9 cellular contexts compared by ENCODE assay signal in genomic region chr4:143402776-143403550, GRCh38.
DNase-seq lines count a peak whose midpoint lies in the region; ATAC-seq and TF ChIP-seq lines count a peak whose summit lies in the region.
"Had no signal": no experiment of that assay in that cellular context is flagged by ENCODE, and none has a peak within 500 bp of the region (broad histone marks: within the 10 kb centered on the region; RNA-seq: fewer than 3 reads in every experiment).

No MANE protein-coding gene starts in this region.

- CTCF ChIA-PET in activated naive CD4-positive, alpha-beta T cell treated with anti-CD3 and anti-CD28 coated beads, Interleukin-2, amount 10 ng/mL, durations not matched to agents 7 days and 5 days (lab: Charles Lee) = interaction anchor here (1.8 kb wide), 1 partner anchor 13 kb away, joined by 4 read pairs; no protein-coding TSS in a partner anchor

- H3K4me3 Mint-ChIP-seq in activated naive CD4-positive, alpha-beta T cell treated with anti-CD3 and anti-CD28 coated beads, Interleukin-2, amount 10 ng/mL, durations not matched to agents 7 days and 5 days = no peak overlapping the region

- intact Hi-C loops in left cardiac atrium (cut with DNase I) (no loop called here), uterus (cut with DNase I; ENCODE audit: low total_unique reads) (no loop called here)

- ATAC-seq in left cardiac atrium = peak; percentile 56 to 57
- no peak for ATAC-seq in foreskin keratinocyte

- no peaks in the 10 kb centered on the region for H3K36me3 ChIP-seq in uterus

- no peaks in the 10 kb centered on the region for H3K36me3 Mint-ChIP-seq in activated naive CD4-positive, alpha-beta T cell treated with anti-CD3 and anti-CD28 coated beads, Interleukin-2, amount 10 ng/mL, durations not matched to agents 7 days and 5 days

- H3K9me3 Mint-ChIP-seq in activated naive CD4-positive, alpha-beta T cell treated with anti-CD3 and anti-CD28 coated beads, Interleukin-2, amount 10 ng/mL, durations not matched to agents 7 days and 5 days = no peaks in the 10 kb centered on the region
- H3K9me3 Mint-ChIP-seq: activated T-helper 2 cell treated with anti-CD3 and anti-CD28 coated beads, Interferon-gamma antibody, Interleukin-2, Interleukin-4, amounts not matched to agents 10 μg/mL and 5 μg/mL and 100 μg/mL, durations not matched to agents 14 hours and 24 hours and 36 hours had no signal

- H3K9me3 ChIP-seq in uterus = no peaks in the 10 kb centered on the region

- TF ChIP-seq CTCF in uterus (IDR thresholded peaks at IDR 0.05) = no peak
- no peak for TF ChIP-seq CTCF in foreskin keratinocyte (conservative IDR thresholded peaks at IDR 0.05)

- H3K27ac ChIP-seq in uterus = peak overlapping the region; percentile 55 to 93
- no peak overlapping the region for H3K27ac ChIP-seq in foreskin keratinocyte

- no peak overlapping the region for H3K4me3 ChIP-seq in uterus

- H3K27me3 ChIP-seq in uterus (no peaks in the 10 kb centered on the region), foreskin keratinocyte (no peaks in the 10 kb centered on the region)

- H3K4me1 ChIP-seq in uterus = peaks cover 15 to 17% of the 10 kb centered on the region in 2 donors
- H3K4me1 ChIP-seq in foreskin keratinocyte = no peaks in the 10 kb centered on the region

- H3K27me3 Mint-ChIP-seq in activated naive CD4-positive, alpha-beta T cell treated with anti-CD3 and anti-CD28 coated beads, Interleukin-2, amount 10 ng/mL, durations not matched to agents 7 days and 5 days = no peaks in the 10 kb centered on the region

- no peak for TF ChIP-seq POLR2A in uterus (IDR thresholded peaks at IDR 0.05)

- no peak for DNase-seq in activated naive CD4-positive, alpha-beta T cell treated with anti-CD3 and anti-CD28 coated beads, Interleukin-2, amount 10 ng/mL, durations not matched to agents 7 days and 5 days
- DNase-seq in activated naive CD4-positive, alpha-beta T cell treated with Interleukin-2 at 50 U/mL for 16 hours = no peak
- DNase-seq in NAMALWA (ENCODE audit: low spot score) (peak; percentile 67), left cardiac atrium (no peak), uterus (no peak), NCI-H82 (lab: John Stamatoyannopoulos, UW) (no peak), foreskin keratinocyte (no peak), NCI-H146 treated with DMSO at 0.1 percent for 48 hours (lab: John Stamatoyannopoulos, UW; ENCODE audit: unreplicated experiment) (no peak)

- H3K4me1 Mint-ChIP-seq in activated naive CD4-positive, alpha-beta T cell treated with anti-CD3 and anti-CD28 coated beads, Interleukin-2, amount 10 ng/mL, durations not matched to agents 7 days and 5 days = peaks cover 3% of the 10 kb centered on the region

- peak overlapping the region; percentile 25 for H3K27ac Mint-ChIP-seq in activated naive CD4-positive, alpha-beta T cell treated with anti-CD3 and anti-CD28 coated beads, Interleukin-2, amount 10 ng/mL, durations not matched to agents 7 days and 5 days
- H3K27ac Mint-ChIP-seq: activated T-helper 2 cell treated with anti-CD3 and anti-CD28 coated beads, Interferon-gamma antibody, Interleukin-2, Interleukin-4, amounts not matched to agents 10 μg/mL and 5 μg/mL and 100 μg/mL, durations not matched to agents 14 hours and 24 hours and 36 hours had no signal
